21 cellular contexts compared by ENCODE assay signal in the genomic region with DNA sequence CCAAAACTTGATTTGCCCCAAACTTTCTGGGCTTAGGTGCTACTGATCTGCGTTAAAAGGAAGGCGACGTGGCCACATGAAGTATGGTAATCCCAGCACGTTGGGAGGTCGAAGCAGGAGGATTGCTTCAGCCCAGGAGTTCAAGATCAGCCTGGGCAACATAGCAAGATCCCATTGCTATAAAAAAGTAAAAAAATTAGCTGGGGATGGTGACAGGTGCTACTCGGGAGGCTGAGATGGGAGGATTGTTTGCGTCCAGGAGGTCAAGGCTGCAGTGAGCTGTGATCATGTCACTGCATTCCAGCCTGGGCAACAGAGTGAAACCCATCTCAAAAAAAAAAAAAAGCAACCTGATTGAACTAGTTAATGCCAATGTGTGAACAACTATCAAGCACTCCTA. TPM values are rescaled to one million over a fixed set of nuclear protein-coding genes. Genes with fewer than 3 reads are reported as not detected.
DNase-seq lines count a peak whose midpoint lies in the region; ATAC-seq, FAIRE-seq and TF ChIP-seq lines count a peak whose summit lies in the region.
"Had no signal": no experiment of that assay in that cellular context is flagged by ENCODE, and none has a peak within 500 bp of the region (broad histone marks: within the 10 kb centered on the region; RNA-seq: fewer than 3 reads in every experiment).

No MANE protein-coding gene starts in this region.

- no peak overlapping the region for H3K27ac ChIP-seq in HEK293 (ENCODE audit: extremely low read depth, low read depth, low read length)
- no peak overlapping the region for H3K27ac ChIP-seq in H1 (ENCODE audit: low read depth, low read length)
- H3K27ac ChIP-seq: BLaER1 treated with 17β-estradiol and CSF1 and Interleukin-3, amounts not matched to agents 10 nM and 100 nM; C4-2B had no signal

- no peak overlapping the region for H2BK5ac ChIP-seq in H1 (ENCODE audit: low read depth, low read length)

- H3K4me1 ChIP-seq in HEK293 (ENCODE audit: control insufficient read depth, insufficient read depth, low read length) (no peaks in the 10 kb centered on the region), H1 (replicated peaks in 1 of 4; ENCODE audit: control insufficient read depth in 3 of 4, insufficient read depth in 4 of 4, low read length in 3 of 4) (peaks cover 0 to 8% (median 2%) of the 10 kb centered on the region in 4 experiments; a peak in 4 of 7 replicates), mucosa of descending colon (ENCODE audit: low read depth) (no peaks in the 10 kb centered on the region)

- H3K27me3 Mint-ChIP-seq in WTC11 (ENCODE audit: low read depth) = no peaks in the 10 kb centered on the region; the same call in 1 of the 2 replicates
- H3K27me3 Mint-ChIP-seq: CD4-positive, alpha-beta T cell had no signal

- no peak for FAIRE-seq in H1 (lab: Jason Lieb, UNC)
- FAIRE-seq: A204.1, D721Med, G401.6, GM12891, GM19239 had no signal

- no peaks in the 10 kb centered on the region for H3K9me3 ChIP-seq in HEK293 (ENCODE audit: control insufficient read depth, insufficient read depth, low read depth, low read length)
- no peaks in the 10 kb centered on the region for H3K9me3 ChIP-seq in H1 (ENCODE audit: insufficient read depth in 2 of 2, low read depth in 1 of 2, low read length in 1 of 2)
- H3K9me3 ChIP-seq in mucosa of descending colon = no peaks in the 10 kb centered on the region
- H3K9me3 ChIP-seq: BLaER1 treated with 17β-estradiol and CSF1 and Interleukin-3, amounts not matched to agents 10 nM and 100 nM; Caco-2 had no signal

- H3K79me1 ChIP-seq in H1 (ENCODE audit: low read depth, low read length) = no peaks in the 10 kb centered on the region

- no peak overlapping the region for H2AK5ac ChIP-seq in H1 (ENCODE audit: low read depth, low read length)

- POLR2A ChIA-PET in HEK293 (lab: Yijun Ruan, JAX) = no interaction called here
- POLR2A ChIA-PET in WTC11 (lab: Charles Lee) = interaction anchor here (0.6 kb wide), 1 partner anchor 146 kb away, joined by 3 read pairs; no protein-coding TSS in a partner anchor
- POLR2A ChIA-PET in H1 (lab: Charles Lee; ENCODE audit: partially characterized antibody) = no interaction called here

- no peak overlapping the region for H2BK20ac ChIP-seq in H1 (ENCODE audit: low read length)

- no peak overlapping the region for H3K23ac ChIP-seq in H1 (ENCODE audit: insufficient read length)

- no peak overlapping the region for H3K4me2 ChIP-seq in H1 (ENCODE audit: insufficient read depth in 1 of 2, low read depth in 2 of 2, low read length in 2 of 2)
- H3K4me2 ChIP-seq: BLaER1 treated with 17β-estradiol and CSF1 and Interleukin-3, amounts not matched to agents 10 nM and 100 nM had no signal

- no peak overlapping the region for H2BK120ac ChIP-seq in H1 (replicated peaks; ENCODE audit: low read depth, low read length)

- H3K4me3 ChIP-seq in HEK293 (ENCODE audit: low read depth, low read length) (no peak overlapping the region), H1 (ENCODE audit: extremely low read depth in 1 of 4, insufficient read depth in 2 of 4, low read depth in 3 of 4, low read length in 4 of 4) (no peak overlapping the region), mucosa of descending colon (no peak overlapping the region)
- H3K4me3 ChIP-seq: BLaER1 treated with 17β-estradiol and CSF1 and Interleukin-3, amounts not matched to agents 10 nM and 100 nM had no signal

- no peaks in the 10 kb centered on the region for H3K23me2 ChIP-seq in H1 (ENCODE audit: low read depth, low read length)

- DNase-seq in WTC11 (ENCODE audit: low spot score) = no peak
- no peak for DNase-seq in H1 (ENCODE audit: low read depth in 1 of 2, low spot score in 2 of 2)
- no peak for DNase-seq in mucosa of descending colon
- no peak for DNase-seq in SW 1271 (lab: John Stamatoyannopoulos, UW)
- DNase-seq in NCI-H1417 treated with DMSO at 0.1 percent for 48 hours (lab: John Stamatoyannopoulos, UW) = no peak
- DNase-seq: 8988T; ACHN; Caco-2; Calu3; CD4-positive, alpha-beta T cell; CD8-positive, alpha-beta T cell; DMS79 treated with DMSO at 0.1 percent for 48 hours; GF-D8 had no signal

- no peak overlapping the region for H3K56ac ChIP-seq in H1 (replicated peaks; ENCODE audit: insufficient read length, low read depth, low read length)

- H3K36me3 ChIP-seq in HEK293 (ENCODE audit: control insufficient read depth in 2 of 2, insufficient read depth in 1 of 2, low read length in 2 of 2) (no peaks in the 10 kb centered on the region), H1 (ENCODE audit: control insufficient read depth in 2 of 4, insufficient read depth in 4 of 4, low read length in 3 of 4) (no peaks in the 10 kb centered on the region), mucosa of descending colon (ENCODE audit: low read depth) (no peaks in the 10 kb centered on the region)
- H3K36me3 ChIP-seq: BLaER1 treated with 17β-estradiol and CSF1 and Interleukin-3, amounts not matched to agents 10 nM and 100 nM had no signal

- no peak overlapping the region for H2BK15ac ChIP-seq in H1 (ENCODE audit: low read length)

- H3K4me3 Mint-ChIP-seq in WTC11 = no peak overlapping the region
- H3K4me3 Mint-ChIP-seq: CD4-positive, alpha-beta T cell; CD8-positive, alpha-beta T cell had no signal

- H3K79me2 ChIP-seq in H1 (ENCODE audit: control insufficient read depth in 1 of 2, insufficient read depth in 2 of 2, low read length in 2 of 2) = peaks cover 0 to 9% of the 10 kb centered on the region in 2 experiments; a peak in 2 of 4 replicates

- no peak overlapping the region for H2BK12ac ChIP-seq in H1 (ENCODE audit: low read depth, low read length)

- no peak for TF ChIP-seq RAD21 in H1 (IDR thresholded peaks at IDR 0.05 in 1 of 2, conservative IDR thresholded peaks at IDR 0.05 in 1 of 2; ENCODE audit: low read depth in 2 of 2, low read length in 2 of 2)

- intact Hi-C loops in mucosa of descending colon (cut with DNase I, micrococcal nuclease) = no loop called here

- no peak overlapping the region for H3K4ac ChIP-seq in H1 (replicated peaks; ENCODE audit: insufficient read length, low read depth, low read length)

- no peak overlapping the region for H3K14ac ChIP-seq in H1 (ENCODE audit: insufficient read length)

- no peak for TF ChIP-seq POLR2A in H1 (IDR thresholded peaks at IDR 0.05; ENCODE audit: control extremely low read depth in 1 of 2, low read depth in 2 of 2, low read length in 2 of 2)

- H3K4me1 Mint-ChIP-seq in WTC11 = peaks cover 18% of the 10 kb centered on the region

- TF ChIP-seq CTCF in HEK293 (tag by site-specific recombination; IDR thresholded peaks at IDR 0.05) (no peak), WTC11 (IDR thresholded peaks at IDR 0.05) (no peak), H1 (IDR thresholded peaks at IDR 0.05; ENCODE audit: control extremely low read depth in 1 of 3, insufficient read depth in 1 of 3, low read depth in 1 of 3, low read length in 3 of 3) (no peak), mucosa of descending colon (IDR thresholded peaks at IDR 0.05) (no peak)

- no peaks in the 10 kb centered on the region for H3K27me3 ChIP-seq in H1 (replicated peaks in 1 of 4; ENCODE audit: control insufficient read depth in 3 of 4, extremely low read depth in 1 of 4, insufficient read depth in 3 of 4, low read length in 3 of 4)
- H3K27me3 ChIP-seq: BLaER1 treated with 17β-estradiol and CSF1 and Interleukin-3, amounts not matched to agents 10 nM and 100 nM had no signal

- no peak overlapping the region for H4K91ac ChIP-seq in H1 (replicated peaks; ENCODE audit: insufficient read length, low read length)

- 92% methylated on average over 7 of the region's 7 CpGs; no CpG with 5 or more reads in 1 of the 2 experiments for WGBS in H1 (ENCODE audit: extremely low coverage in 1 of 2, insufficient coverage in 1 of 2, insufficient read length in 1 of 2, insufficient replicate concordance in 2 of 2, low coverage in 1 of 2, low lambda C conversion rate in 2 of 2, missing lambda C conversion rate in 1 of 2), 2 experiments

- TF ChIP-seq EP300 in H1 (IDR thresholded peaks at IDR 0.05; ENCODE audit: borderline replicate concordance in 1 of 2, low read depth in 2 of 2, low read length in 2 of 2) = no peak

- ATAC-seq in WTC11 (no peak), mucosa of descending colon (no peak)
- ATAC-seq: CD8-positive, alpha-beta T cell had no signal

- no peak overlapping the region for H2AFZ ChIP-seq in H1 (ENCODE audit: low read length)

- H3K9me3 Mint-ChIP-seq in WTC11 = no peaks in the 10 kb centered on the region
- H3K9me3 Mint-ChIP-seq: CD4-positive, alpha-beta T cell; CD8-positive, alpha-beta T cell had no signal

- H3K36me3 Mint-ChIP-seq in WTC11 = no peaks in the 10 kb centered on the region

- no peak overlapping the region for H3K27ac Mint-ChIP-seq in WTC11
- H3K27ac Mint-ChIP-seq: CD4-positive, alpha-beta T cell; CD8-positive, alpha-beta T cell had no signal

- H4K20me1 ChIP-seq in H1 (replicated peaks in 1 of 2; ENCODE audit: control insufficient read depth in 1 of 2, insufficient read depth in 2 of 2, low read length in 2 of 2) = no peaks in the 10 kb centered on the region
- H4K20me1 ChIP-seq: BLaER1 treated with 17β-estradiol and CSF1 and Interleukin-3, amounts not matched to agents 10 nM and 100 nM had no signal

- H3K9ac ChIP-seq in H1 (replicated peaks in 1 of 4; ENCODE audit: extremely low read depth in 1 of 4, low read depth in 3 of 4, low read length in 3 of 4) = no peak overlapping the region
- H3K9ac ChIP-seq: BLaER1 treated with 17β-estradiol and CSF1 and Interleukin-3, amounts not matched to agents 10 nM and 100 nM had no signal

- no peak overlapping the region for H4K5ac ChIP-seq in H1 (ENCODE audit: insufficient read length, low read depth, low read length)

- CTCF ChIA-PET in HEK293 (lab: Yijun Ruan, JAX) (no interaction called here), WTC11 (lab: Charles Lee) (no interaction called here), H1 (lab: Charles Lee; ENCODE audit: partially characterized antibody) (interaction anchor here (2.3 kb wide), 1 partner anchor 53 kb away, joined by 5 read pairs; no protein-coding TSS in a partner anchor)

- H3K18ac ChIP-seq in H1 (ENCODE audit: extremely low read depth, low read length) = no peak overlapping the region

- H4K8ac ChIP-seq in H1 (ENCODE audit: extremely low read depth, insufficient read depth, low read length) = no peak overlapping the region

TF ChIP-seq in WTC11, 78 proteins besides CTCF, POLR2A, EP300 and RAD21 (continues in another document):
- TF ChIP-seq KAT7 (CRISPR knock-in tag; IDR thresholded peaks at IDR 0.05; ENCODE audit: borderline replicate concordance) = no peak

TF ChIP-seq in H1, 55 proteins besides CTCF, POLR2A, EP300 and RAD21 (continues in another document):
- TF ChIP-seq MAFK (IDR thresholded peaks at IDR 0.05; ENCODE audit: low read depth, low read length) = no peak

RNA-seq across cellular contexts. Expression of a gene that starts 5.1 kb away (rescaled TPM):
- total RNA-seq in WTC11 (2021) = 50.5 to 54.1 TPM (median 53.3 TPM) in 3 replicates
- total RNA-seq in H1 (2021; fragmentation: NEBNext Ultra II Directional; extraction: Animal tissue kit (Norgen Biotek cat#: 25700)) = 76.1 and 77.3 TPM in 2 replicates
- polyA plus RNA-seq in H1 (2011; rRNA removed) = 24.1 and 33.0 TPM in 2 replicates
- polyA plus RNA-seq in H1 (2011; cell fraction: cytosol; rRNA removed) = 40.3 TPM
- 26.6 TPM for polyA plus RNA-seq in H1 (2011; cell fraction: nucleus; rRNA removed)
- 50.5 to 72.3 TPM (median 56.1 TPM) in 4 replicates for polyA plus RNA-seq in H1 (2012, experiment 1 of 2)
- polyA plus RNA-seq in H1 (2012, experiment 2 of 2) = 5.4 TPM
- polyA plus RNA-seq in H1 (2013, experiment 1 of 2) = 44.6 TPM
- 45.3 TPM for polyA plus RNA-seq in H1 (2013, experiment 2 of 2)
- 44.6 and 50.3 TPM in 2 replicates for polyA minus RNA-seq in H1 (2011; rRNA and poly(A)+ RNA removed)
- polyA minus RNA-seq in H1 (2011; cell fraction: cytosol; rRNA and poly(A)+ RNA removed) = 28.3 TPM
- 33.1 TPM for polyA minus RNA-seq in H1 (2011; cell fraction: nucleus; rRNA and poly(A)+ RNA removed)
- total RNA-seq in mucosa of descending colon = 10 to 100 TPM; 28.7 to 58.1 (median 33.3) TPM
